35 cellular contexts compared by ENCODE assay signal in genomic region chr20:961768-962167, GRCh38. TPM values are rescaled to one million over a fixed set of nuclear protein-coding genes. Genes with fewer than 3 reads are reported as not detected.
"Had no signal": no experiment of that assay in that cellular context is flagged by ENCODE, and none has a peak within 500 bp of the region (broad histone marks: within the 10 kb centered on the region; RNA-seq: fewer than 3 reads in every experiment).

No MANE protein-coding gene starts in this region.

- H3K27ac ChIP-seq: adrenal gland, body of pancreas, colonic mucosa, epithelial cell of prostate, esophagus squamous epithelium, gastroesophageal sphincter, heart right ventricle, hepatocyte had no signal

- H3K36me3 ChIP-seq: adrenal gland, colonic mucosa, esophagus squamous epithelium, gastroesophageal sphincter, heart right ventricle had no signal

- H3K4me1 ChIP-seq: adrenal gland, body of pancreas, colonic mucosa, esophagus squamous epithelium, gastroesophageal sphincter, heart right ventricle had no signal

- H3K27me3 ChIP-seq: adrenal gland, body of pancreas, colonic mucosa, hepatocyte had no signal

- H3K79me2 ChIP-seq: hepatocyte had no signal

- ATAC-seq: activated naive CD8-positive, alpha-beta T cell treated with anti-CD3 and anti-CD28 coated beads, Interleukin-2, amount 50 U/mL, for 24 hours; body of pancreas; gastroesophageal sphincter; heart right ventricle had no signal

- H3K4me1 Mint-ChIP-seq: activated CD4-positive, alpha-beta memory T cell treated with anti-CD3 and anti-CD28 coated beads, Interleukin-2, amount 10 ng/mL, durations not matched to agents 7 days and 5 days; activated naive CD4-positive, alpha-beta T cell treated with anti-CD3 and anti-CD28 coated beads, Interleukin-2, amount 50 U/mL, for 24 hours; activated naive CD8-positive, alpha-beta T cell treated with anti-CD3 and anti-CD28 coated beads for 36 hours; activated naive CD8-positive, alpha-beta T cell treated with anti-CD3 and anti-CD28 coated beads, Interleukin-2, amount 50 U/mL, for 24 hours had no signal

- H2AFZ ChIP-seq: hepatocyte had no signal

- H3K9me3 Mint-ChIP-seq: activated CD4-positive, alpha-beta memory T cell treated with anti-CD3 and anti-CD28 coated beads, Interleukin-2, amount 10 ng/mL, durations not matched to agents 7 days and 5 days; activated CD4-positive, alpha-beta T cell treated with anti-CD3 and anti-CD28 coated beads, Interleukin-2, amount 10 ng/mL, durations not matched to agents 7 days and 5 days; activated naive CD4-positive, alpha-beta T cell treated with anti-CD3 and anti-CD28 coated beads for 36 hours; activated naive CD4-positive, alpha-beta T cell treated with anti-CD3 and anti-CD28 coated beads, Interleukin-2, amount 50 U/mL, for 24 hours; activated naive CD8-positive, alpha-beta T cell treated with anti-CD3 and anti-CD28 coated beads for 36 hours; activated naive CD8-positive, alpha-beta T cell treated with anti-CD3 and anti-CD28 coated beads, Interleukin-2, amount 50 U/mL, for 24 hours; activated T-helper 1 cell treated with anti-CD3 and anti-CD28 coated beads, Interleukin-12 subunit alpha, Interleukin-12 subunit beta, Interleukin-2, Interleukin-4 antibody, amounts not matched to agents 30 ng/mL and 10 ng/mL and 1 ng/mL, durations not matched to agents 14 hours and 24 hours and 36 hours; activated T-helper 2 cell treated with anti-CD3 and anti-CD28 coated beads, Interferon-gamma antibody, Interleukin-2, Interleukin-4, amounts not matched to agents 10 μg/mL and 5 μg/mL and 100 μg/mL, durations not matched to agents 14 hours and 24 hours and 36 hours had no signal

- DNase-seq: activated CD4-positive, alpha-beta memory T cell treated with anti-CD3 and anti-CD28 coated beads, Interleukin-2, amount 10 ng/mL, durations not matched to agents 7 days and 5 days; activated CD4-positive, alpha-beta T cell treated with anti-CD3 and anti-CD28 coated beads for 1 hour; activated CD4-positive, alpha-beta T cell treated with anti-CD3 and anti-CD28 coated beads for 4 hours; activated CD4-positive, alpha-beta T cell treated with anti-CD3 and anti-CD28 coated beads, Interleukin-2, amount 10 ng/mL, durations not matched to agents 7 days and 5 days; activated CD4-positive, alpha-beta T cell treated with anti-CD3 and anti-CD28 coated beads, Interleukin-2, amount 50 U/mL, for 4 hours; activated CD4-positive, CD25-positive, alpha-beta regulatory T cell; activated effector memory CD4-positive, alpha-beta T cell treated with anti-CD3 and anti-CD28 coated beads, Interleukin-2, amount 50 U/mL, for 16 hours; activated naive CD4-positive, alpha-beta T cell treated with anti-CD3 and anti-CD28 coated beads for 36 hours; activated naive CD8-positive, alpha-beta T cell treated with anti-CD3 and anti-CD28 coated beads for 36 hours; activated naive CD8-positive, alpha-beta T cell treated with anti-CD3 and anti-CD28 coated beads, Interleukin-2, amount 50 U/mL, for 24 hours; activated T-cell treated with anti-CD3 and anti-CD28 coated beads, Interleukin-2, amount 50 U/mL, for 1 hour; activated T-cell treated with anti-CD3 and anti-CD28 coated beads, Interleukin-2, amount 50 U/mL, for 48 hours; adrenal gland; amygdala; aorta; body of pancreas; caudate nucleus; colonic mucosa; effector CD8-positive, alpha-beta T cell; esophagus squamous epithelium; foreskin melanocyte; heart right ventricle; T-helper 2 cell had no signal

- H3K36me3 Mint-ChIP-seq: activated naive CD4-positive, alpha-beta T cell treated with anti-CD3 and anti-CD28 coated beads, Interleukin-2, amount 50 U/mL, for 24 hours; activated naive CD8-positive, alpha-beta T cell treated with anti-CD3 and anti-CD28 coated beads for 36 hours had no signal

- H3K9me3 ChIP-seq: adrenal gland, body of pancreas, colonic mucosa, esophagus squamous epithelium, gastroesophageal sphincter, heart right ventricle had no signal

- H3K4me3 ChIP-seq: adrenal gland, body of pancreas, colonic mucosa, esophagus squamous epithelium, gastroesophageal sphincter, heart right ventricle, hepatocyte had no signal

- H3K27ac Mint-ChIP-seq: activated CD4-positive, alpha-beta memory T cell treated with anti-CD3 and anti-CD28 coated beads, Interleukin-2, amount 10 ng/mL, durations not matched to agents 7 days and 5 days; activated CD4-positive, alpha-beta T cell treated with anti-CD3 and anti-CD28 coated beads, Interleukin-2, amount 10 ng/mL, durations not matched to agents 7 days and 5 days; activated naive CD4-positive, alpha-beta T cell treated with anti-CD3 and anti-CD28 coated beads for 36 hours; activated naive CD4-positive, alpha-beta T cell treated with anti-CD3 and anti-CD28 coated beads, Interleukin-2, amount 50 U/mL, for 24 hours; activated naive CD8-positive, alpha-beta T cell treated with anti-CD3 and anti-CD28 coated beads for 36 hours; activated naive CD8-positive, alpha-beta T cell treated with anti-CD3 and anti-CD28 coated beads, Interleukin-2, amount 50 U/mL, for 24 hours; activated T-helper 1 cell treated with anti-CD3 and anti-CD28 coated beads, Interleukin-12 subunit alpha, Interleukin-12 subunit beta, Interleukin-2, Interleukin-4 antibody, amounts not matched to agents 30 ng/mL and 10 ng/mL and 1 ng/mL, durations not matched to agents 14 hours and 24 hours and 36 hours; activated T-helper 2 cell treated with anti-CD3 and anti-CD28 coated beads, Interferon-gamma antibody, Interleukin-2, Interleukin-4, amounts not matched to agents 10 μg/mL and 5 μg/mL and 100 μg/mL, durations not matched to agents 14 hours and 24 hours and 36 hours had no signal

- H3K4me3 Mint-ChIP-seq: activated CD4-positive, alpha-beta memory T cell treated with anti-CD3 and anti-CD28 coated beads, Interleukin-2, amount 10 ng/mL, durations not matched to agents 7 days and 5 days; activated CD4-positive, alpha-beta T cell treated with anti-CD3 and anti-CD28 coated beads, Interleukin-2, amount 10 ng/mL, durations not matched to agents 7 days and 5 days; activated naive CD4-positive, alpha-beta T cell treated with anti-CD3 and anti-CD28 coated beads for 36 hours; activated naive CD4-positive, alpha-beta T cell treated with anti-CD3 and anti-CD28 coated beads, Interleukin-2, amount 50 U/mL, for 24 hours; activated naive CD8-positive, alpha-beta T cell treated with anti-CD3 and anti-CD28 coated beads for 36 hours; activated naive CD8-positive, alpha-beta T cell treated with anti-CD3 and anti-CD28 coated beads, Interleukin-2, amount 50 U/mL, for 24 hours; activated T-helper 1 cell treated with anti-CD3 and anti-CD28 coated beads, Interleukin-12 subunit alpha, Interleukin-12 subunit beta, Interleukin-2, Interleukin-4 antibody, amounts not matched to agents 30 ng/mL and 10 ng/mL and 1 ng/mL, durations not matched to agents 14 hours and 24 hours and 36 hours had no signal

- FAIRE-seq: endometrium, endothelial cell of umbilical vein had no signal

- H3K4me2 ChIP-seq: hepatocyte had no signal

RNA-seq across cellular contexts. Expression of gene RSPO4, which starts 40.3 kb away (rescaled TPM):
- total RNA-seq: activated CD4-positive, alpha-beta memory T cell treated with anti-CD3 and anti-CD28 coated beads, Interleukin-2, amount 10 ng/mL, durations not matched to agents 7 days and 5 days; activated naive CD4-positive, alpha-beta T cell treated with anti-CD3 and anti-CD28 coated beads for 36 hours; activated naive CD8-positive, alpha-beta T cell treated with anti-CD3 and anti-CD28 coated beads for 36 hours; activated T-helper 1 cell treated with anti-CD3 and anti-CD28 coated beads, Interleukin-12 subunit alpha, Interleukin-12 subunit beta, Interleukin-2, Interleukin-4 antibody, amounts not matched to agents 30 ng/mL and 10 ng/mL and 1 ng/mL, durations not matched to agents 14 hours and 24 hours and 36 hours; activated T-helper 2 cell treated with anti-CD3 and anti-CD28 coated beads, Interferon-gamma antibody, Interleukin-2, Interleukin-4, amounts not matched to agents 10 μg/mL and 5 μg/mL and 100 μg/mL, durations not matched to agents 14 hours and 24 hours and 36 hours; body of pancreas; dermis microvascular lymphatic vessel endothelial cell; endothelial cell of umbilical vein; fibroblast of lung; fibroblast of villous mesenchyme; glomerular endothelial cell had no signal
- polyA plus RNA-seq: aorta, endothelial cell of umbilical vein, fibroblast of lung had no signal

RNA-seq across cellular contexts. Expression of gene ANGPT4, which starts 45.6 kb away (rescaled TPM):
- total RNA-seq: activated CD4-positive, alpha-beta memory T cell treated with anti-CD3 and anti-CD28 coated beads, Interleukin-2, amount 10 ng/mL, durations not matched to agents 7 days and 5 days; activated CD4-positive, alpha-beta T cell treated with anti-CD3 and anti-CD28 coated beads, Interleukin-2, amount 10 ng/mL, durations not matched to agents 7 days and 5 days; activated naive CD4-positive, alpha-beta T cell treated with anti-CD3 and anti-CD28 coated beads for 36 hours; activated naive CD8-positive, alpha-beta T cell treated with anti-CD3 and anti-CD28 coated beads for 36 hours; activated T-helper 1 cell treated with anti-CD3 and anti-CD28 coated beads, Interleukin-12 subunit alpha, Interleukin-12 subunit beta, Interleukin-2, Interleukin-4 antibody, amounts not matched to agents 30 ng/mL and 10 ng/mL and 1 ng/mL, durations not matched to agents 14 hours and 24 hours and 36 hours; activated T-helper 2 cell treated with anti-CD3 and anti-CD28 coated beads, Interferon-gamma antibody, Interleukin-2, Interleukin-4, amounts not matched to agents 10 μg/mL and 5 μg/mL and 100 μg/mL, durations not matched to agents 14 hours and 24 hours and 36 hours; dermis microvascular lymphatic vessel endothelial cell; endothelial cell of umbilical vein; fibroblast of villous mesenchyme; glomerular endothelial cell; hepatocyte had no signal
- polyA plus RNA-seq: endothelial cell of umbilical vein, fibroblast of lung, hepatocyte had no signal
